In genomic region chr15:61784734-61785133, GRCh38 we compare ENCODE assay signal across 27 cellular contexts.
"Had no signal": no experiment of that assay in that cellular context is flagged by ENCODE, and none has a peak within 500 bp of the region (broad histone marks: within the 10 kb centered on the region; RNA-seq: fewer than 3 reads in every experiment).

No MANE protein-coding gene starts in this region.

- H3K9me3 ChIP-seq: suprapubic skin, testis, thoracic aorta, thyroid gland, transverse colon, upper lobe of left lung, upper lobe of right lung, uterus, vagina had no signal

- H3K4me3 ChIP-seq: stomach, suprapubic skin, testis, thoracic aorta, thyroid gland, tibial artery, tibial nerve, transverse colon, upper lobe of left lung, upper lobe of right lung, uterus, vagina had no signal

- H3K27ac ChIP-seq: stomach, suprapubic skin, testis, thoracic aorta, thyroid gland, tibial artery, tibial nerve, transverse colon, upper lobe of left lung, upper lobe of right lung, uterus, vagina had no signal

- FAIRE-seq: urothelium cell line had no signal

- H3K4me1 ChIP-seq: stomach, suprapubic skin, testis, thyroid gland, tibial artery, tibial nerve, transverse colon, upper lobe of left lung, upper lobe of right lung, uterus, vagina had no signal

- DNase-seq: stimulated activated CD4-positive, alpha-beta T cell treated with anti-CD3 and anti-CD28 coated beads, Interleukin-2, amount 100 ng/mL, for 48 hours; stimulated activated CD4-positive, alpha-beta T cell treated with anti-CD3 and anti-CD28 coated beads, Interleukin-4, amount 100 ng/mL, for 1 hour; stimulated activated CD4-positive, alpha-beta T cell treated with anti-CD3 and anti-CD28 coated beads, Interleukin-4, amount 100 ng/mL, for 24 hours; stimulated activated CD4-positive, alpha-beta T cell treated with anti-CD3 and anti-CD28 coated beads, Interleukin-4, amount 100 ng/mL, for 4 hours; stimulated activated CD8-positive, alpha-beta memory T cell treated with anti-CD3 and anti-CD28 coated beads, Interleukin-4, amount 100 ng/mL, for 48 hours; stimulated activated naive B cell treated with anti-CD40 and anti-IgM and Interleukin-4, amounts not matched to agents 10 μg/mL and 1 μg/mL and 100 μg/mL, for 72 hours; stimulated activated naive CD4-positive, alpha-beta T cell; stimulated activated naive CD4-positive, alpha-beta T cell treated with Interleukin-2 at 50 U/mL for 16 hours; stimulated activated naive CD8-positive, alpha-beta T cell treated with anti-CD3 and anti-CD28 coated beads, Interleukin-15, amount 100 ng/mL, for 72 hours; stimulated activated naive CD8-positive, alpha-beta T cell treated with anti-CD3 and anti-CD28 coated beads, Interleukin-15, Interleukin-2, amounts not matched to agents 100 U/mL and 50 U/mL, for 24 hours; stomach; substantia nigra; testis; thyroid gland; tibial artery; transverse colon; trophoblast cell; upper lobe of left lung; upper lobe of right lung; uterus had no signal

- H3K36me3 ChIP-seq: stomach, suprapubic skin, thoracic aorta, thyroid gland, tibial artery, tibial nerve, transverse colon, upper lobe of left lung, upper lobe of right lung, uterus, vagina had no signal

- ATAC-seq: stimulated activated effector memory CD8-positive, alpha-beta T cell treated with anti-CD3 and anti-CD28 coated beads, Interleukin-12 subunit alpha, Interleukin-12 subunit beta, amount 100 ng/mL, for 72 hours; stimulated activated memory B cell treated with anti-CD40 and anti-IgM and Interleukin-4, amounts not matched to agents 10 μg/mL and 1 μg/mL and 100 μg/mL, for 72 hours; stimulated activated naive B cell treated with anti-CD40 and anti-IgM and Interleukin-4, amounts not matched to agents 10 μg/mL and 1 μg/mL and 100 μg/mL, for 72 hours; stimulated activated naive CD8-positive, alpha-beta T cell treated with anti-CD3 and anti-CD28 coated beads, Interleukin-15, amount 100 ng/mL, for 72 hours; stimulated activated naive CD8-positive, alpha-beta T cell treated with anti-CD3 and anti-CD28 coated beads, Interleukin-15, Interleukin-2, amounts not matched to agents 100 U/mL and 50 U/mL, for 24 hours; upper lobe of right lung had no signal
